ENCODE assay signal across 16 cellular contexts in the genomic region with DNA sequence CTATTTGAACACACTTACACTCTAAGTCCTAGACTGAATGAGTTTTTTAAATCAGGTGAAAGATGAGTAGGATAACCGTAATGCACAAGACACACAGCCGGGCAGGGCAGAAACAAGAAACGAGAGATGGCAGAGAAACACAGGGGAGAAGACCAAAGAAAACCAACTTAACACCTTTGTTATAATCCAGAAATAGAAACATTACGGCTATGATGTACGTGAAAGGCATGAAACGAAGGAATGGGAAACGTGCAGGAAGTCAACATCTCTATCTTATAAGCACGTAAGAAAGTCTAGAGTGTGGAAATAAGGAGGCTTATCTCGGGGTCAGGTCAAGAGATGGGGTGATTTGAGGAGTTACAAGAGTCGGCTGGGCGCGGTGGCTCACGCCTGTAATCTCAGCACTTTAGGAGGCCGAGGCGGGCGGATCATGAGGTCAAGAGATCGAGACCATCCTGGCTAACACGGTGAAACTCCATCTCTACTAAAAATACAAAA. TPM values are rescaled to one million over a fixed set of nuclear protein-coding genes. Genes with fewer than 3 reads are reported as not detected.
DNase-seq lines count a peak whose midpoint lies in the region; ATAC-seq, FAIRE-seq and TF ChIP-seq lines count a peak whose summit lies in the region.
"Had no signal": no experiment of that assay in that cellular context is flagged by ENCODE, and none has a peak within 500 bp of the region (broad histone marks: within the 10 kb centered on the region; RNA-seq: fewer than 3 reads in every experiment).

No MANE protein-coding gene starts in this region.

- no peak for DNase-seq in activated naive CD4-positive, alpha-beta T cell treated with anti-CD3 and anti-CD28 coated beads for 36 hours
- DNase-seq in activated naive CD4-positive, alpha-beta T cell treated with anti-CD3 and anti-CD28 coated beads, Interleukin-2, amount 10 ng/mL, durations not matched to agents 7 days and 5 days: no peak
- DNase-seq in RCC 7860 (ENCODE audit: low spot score) (peak; percentile 94), left lung (peak in 1 of 2 donors; percentile 57), vagina (ENCODE audit: extremely low spot score in 2 of 2) (no peak), NCI-H1105 (lab: John Stamatoyannopoulos, UW) (no peak), kidney (no peak)
- DNase-seq: AML-193, DMS79, GDM1, NCI-H1417 treated with DMSO at 0.1 percent for 48 hours, NCI-H2029 treated with DMSO at 0.1 percent for 48 hours, NCI-H510A treated with DMSO at 0.1 percent for 48 hours had no signal

- no peak overlapping the region for H3K4me3 Mint-ChIP-seq in activated naive CD4-positive, alpha-beta T cell treated with anti-CD3 and anti-CD28 coated beads for 36 hours
- H3K4me3 Mint-ChIP-seq in activated naive CD4-positive, alpha-beta T cell treated with anti-CD3 and anti-CD28 coated beads, Interleukin-2, amount 10 ng/mL, durations not matched to agents 7 days and 5 days: no peak overlapping the region
- H3K4me3 Mint-ChIP-seq: GM23338 had no signal

- CTCF ChIA-PET in activated naive CD4-positive, alpha-beta T cell treated with anti-CD3 and anti-CD28 coated beads for 36 hours (lab: Charles Lee): no interaction called here
- CTCF ChIA-PET in activated naive CD4-positive, alpha-beta T cell treated with anti-CD3 and anti-CD28 coated beads, Interleukin-2, amount 10 ng/mL, durations not matched to agents 7 days and 5 days (lab: Charles Lee): no interaction called here

- H3K36me3 Mint-ChIP-seq in activated naive CD4-positive, alpha-beta T cell treated with anti-CD3 and anti-CD28 coated beads for 36 hours (ENCODE audit: low read depth): peaks cover 18% of the 10 kb centered on the region
- H3K36me3 Mint-ChIP-seq in activated naive CD4-positive, alpha-beta T cell treated with anti-CD3 and anti-CD28 coated beads, Interleukin-2, amount 10 ng/mL, durations not matched to agents 7 days and 5 days: peaks cover 18% of the 10 kb centered on the region

- H3K27ac ChIP-seq in left lung (peak overlapping the region; percentile 27 to 95), vagina (peak overlapping the region; percentile 85), kidney (ENCODE audit: low read depth in 2 of 2, low read length in 2 of 2) (no peak overlapping the region)

- H3K9me3 Mint-ChIP-seq in activated naive CD4-positive, alpha-beta T cell treated with anti-CD3 and anti-CD28 coated beads for 36 hours: no peaks in the 10 kb centered on the region
- peaks cover 4% of the 10 kb centered on the region for H3K9me3 Mint-ChIP-seq in activated naive CD4-positive, alpha-beta T cell treated with anti-CD3 and anti-CD28 coated beads, Interleukin-2, amount 10 ng/mL, durations not matched to agents 7 days and 5 days
- H3K9me3 Mint-ChIP-seq: GM23338 had no signal

- TF ChIP-seq CTCF in left lung (IDR thresholded peaks at IDR 0.05) (no peak), vagina (IDR thresholded peaks at IDR 0.05) (no peak), kidney (IDR thresholded peaks at IDR 0.05; ENCODE audit: borderline replicate concordance, extremely low read depth, insufficient read depth) (no peak)

- H3K36me3 ChIP-seq in left lung (no peaks in the 10 kb centered on the region), vagina (no peaks in the 10 kb centered on the region), kidney (ENCODE audit: control insufficient read depth in 1 of 2, insufficient read depth in 2 of 2, low read length in 2 of 2) (peaks cover 0 to 4% of the 10 kb centered on the region in 2 donors)

- peak overlapping the region; percentile 57 for H3K27ac Mint-ChIP-seq in activated naive CD4-positive, alpha-beta T cell treated with anti-CD3 and anti-CD28 coated beads for 36 hours
- no peak overlapping the region for H3K27ac Mint-ChIP-seq in activated naive CD4-positive, alpha-beta T cell treated with anti-CD3 and anti-CD28 coated beads, Interleukin-2, amount 10 ng/mL, durations not matched to agents 7 days and 5 days
- H3K27ac Mint-ChIP-seq: GM23338 had no signal

- H3K9ac ChIP-seq in kidney (ENCODE audit: low read length in 2 of 2): no peak overlapping the region

- H3K27me3 Mint-ChIP-seq in activated naive CD4-positive, alpha-beta T cell treated with anti-CD3 and anti-CD28 coated beads for 36 hours (ENCODE audit: low read depth): no peaks in the 10 kb centered on the region
- no peaks in the 10 kb centered on the region for H3K27me3 Mint-ChIP-seq in activated naive CD4-positive, alpha-beta T cell treated with anti-CD3 and anti-CD28 coated beads, Interleukin-2, amount 10 ng/mL, durations not matched to agents 7 days and 5 days

- H3K9me3 ChIP-seq in left lung: no peaks in the 10 kb centered on the region
- no peaks in the 10 kb centered on the region for H3K9me3 ChIP-seq in vagina
- H3K9me3 ChIP-seq in kidney (ENCODE audit: control insufficient read depth in 1 of 2, low read length in 2 of 2): no peaks in the 10 kb centered on the region

- intact Hi-C loops in activated naive CD4-positive, alpha-beta T cell treated with anti-CD3 and anti-CD28 coated beads for 36 hours (cut with micrococcal nuclease): no loop called here
- intact Hi-C loops in left lung (cut with DNase I): loop anchor here in 1 of 2 donors (10.0 kb wide), 1 partner anchor 70 kb away; no protein-coding TSS in a partner anchor
- intact Hi-C loops in vagina (cut with DNase I): no loop called here
- intact Hi-C loops in kidney (cut with DNase I): no loop called here

- peaks cover 0 to 22% of the 10 kb centered on the region in 2 donors for H3K4me1 ChIP-seq in left lung
- H3K4me1 ChIP-seq in vagina: peaks cover 17% of the 10 kb centered on the region
- peaks cover 0 to 7% of the 10 kb centered on the region in 2 donors for H3K4me1 ChIP-seq in kidney (ENCODE audit: control insufficient read depth in 1 of 2, insufficient read depth in 1 of 2, low read depth in 1 of 2, low read length in 2 of 2)

- TF ChIP-seq POLR2A in vagina (IDR thresholded peaks at IDR 0.05): no peak

- peaks cover 39% of the 10 kb centered on the region for H3K4me1 Mint-ChIP-seq in activated naive CD4-positive, alpha-beta T cell treated with anti-CD3 and anti-CD28 coated beads for 36 hours (ENCODE audit: low read depth)
- peaks cover 43% of the 10 kb centered on the region for H3K4me1 Mint-ChIP-seq in activated naive CD4-positive, alpha-beta T cell treated with anti-CD3 and anti-CD28 coated beads, Interleukin-2, amount 10 ng/mL, durations not matched to agents 7 days and 5 days

- ATAC-seq in left lung: peak; percentile 23
- ATAC-seq: GM23338 had no signal

- H3K27me3 ChIP-seq in left lung: no peaks in the 10 kb centered on the region
- no peaks in the 10 kb centered on the region for H3K27me3 ChIP-seq in vagina

- no peak for FAIRE-seq in RCC 7860 (lab: Jason Lieb, UNC)
- no peak for FAIRE-seq in kidney (lab: Jason Lieb, UNC)
- FAIRE-seq: GM12892 had no signal

- H3K4me3 ChIP-seq in left lung (no peak overlapping the region), vagina (no peak overlapping the region), kidney (ENCODE audit: low read length in 2 of 2) (no peak overlapping the region)
- H3K4me3 ChIP-seq: GM23338 had no signal

RNA-seq across cellular contexts. Expression of gene TNFSF10, which starts 1.9 kb away (rescaled TPM):
- 10 to 100 TPM; 31.8 to 32.7 TPM for total RNA-seq in activated naive CD4-positive, alpha-beta T cell treated with anti-CD3 and anti-CD28 coated beads for 36 hours
- total RNA-seq in left lung: 10 to 100 TPM; 52.2 to 95.2 TPM
- 92.8 TPM for total RNA-seq in vagina
- 277 TPM for total RNA-seq in kidney
- polyA plus RNA-seq in kidney (ENCODE audit: insufficient read depth, low read depth, low replicate concordance): 75.4 TPM
- total RNA-seq: GM23338, LHCN-M2 had no signal

Comparison
In these comparisons a context has a peak if more than half of its experiments do, and no peak if none do; other contexts are left out.
1. H3K27ac ChIP-seq: peak in left lung (2 of 2) and vagina (single experiment); none in kidney (0 of 2).